Comparison of ENCODE assay signal across 17 cellular contexts in the genomic region with DNA sequence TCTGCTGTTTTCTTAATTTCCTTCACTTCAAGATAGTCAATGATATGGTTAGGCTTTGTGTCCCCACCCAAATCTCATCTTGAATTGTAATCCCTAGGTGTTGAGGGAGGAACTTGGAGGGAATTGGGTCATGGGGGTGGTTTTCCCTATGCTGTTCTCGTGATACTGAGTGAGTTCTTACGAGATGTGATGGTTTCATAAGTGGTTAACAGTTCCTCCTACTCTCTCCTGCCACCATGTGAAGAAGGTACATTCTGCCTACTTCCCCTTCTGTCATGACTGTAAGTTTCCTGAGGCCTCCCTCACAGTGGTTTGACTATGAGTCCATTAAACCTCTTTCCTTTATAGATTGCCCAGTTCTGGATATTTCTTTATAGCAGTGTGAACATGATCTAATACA.
A peak's percentile ranks its signal among the peaks of the same experiment; 100 is the strongest.
DNase-seq lines count a peak whose midpoint lies in the region; ATAC-seq and TF ChIP-seq lines count a peak whose summit lies in the region.
"Had no signal": no experiment of that assay in that cellular context is flagged by ENCODE, and none has a peak within 500 bp of the region (broad histone marks: within the 10 kb centered on the region; RNA-seq: fewer than 3 reads in every experiment).

No MANE protein-coding gene starts in this region.

- peak; percentile 54 for ATAC-seq in HG02938 (IDR thresholded peaks at IDR 0.05; ENCODE audit: unreplicated experiment)

- no peak for TF ChIP-seq CTCF in SU-DHL-6 (IDR thresholded peaks at IDR 0.05; ENCODE audit: insufficient read depth, low read length, poor library complexity, severe bottlenecking)
- no peak for TF ChIP-seq CTCF in neutrophil (IDR thresholded peaks at IDR 0.05)

- H3K27me3 Mint-ChIP-seq in T-helper 1 cell treated with Interleukin-12 subunit alpha and Interleukin-12 subunit beta and Interleukin-4 antibody, amounts not matched to agents 30 μg/mL and 1 μg/mL, for 36 hours (ENCODE audit: low read depth), result no peaks in the 10 kb centered on the region

- DNase-seq in T-helper 1 cell (no peak), NCI-H510A treated with DMSO at 0.1 percent for 48 hours (lab: John Stamatoyannopoulos, UW) (no peak), NCI-H2196 treated with DMSO at 0.1 percent for 48 hours (lab: John Stamatoyannopoulos, UW; ENCODE audit: unreplicated experiment) (no peak)
- DNase-seq in activated effector memory CD4-positive, alpha-beta T cell treated with Interleukin-2 at 50 U/mL for 16 hours, result no peak
- DNase-seq: activated T-cell treated with anti-CD3 and anti-CD28 coated beads for 4 hours, brain microvascular endothelial cell, foreskin fibroblast, NCI-H2081 treated with DMSO at 0.1 percent for 48 hours, sigmoid colon, testis had no signal

- H3K27ac ChIP-seq in SU-DHL-6 (ENCODE audit: low read depth, low read length) (no peak overlapping the region), neutrophil (peak overlapping the region; percentile 82)
- H3K27ac ChIP-seq: brain microvascular endothelial cell, KMS-11, neural progenitor cell, sigmoid colon, testis had no signal

- H3K9me3 Mint-ChIP-seq in T-helper 1 cell treated with Interleukin-12 subunit alpha and Interleukin-12 subunit beta and Interleukin-4 antibody, amounts not matched to agents 30 μg/mL and 1 μg/mL, for 36 hours, result peaks cover 36% of the 10 kb centered on the region

- no peak overlapping the region for H3K9ac ChIP-seq in SU-DHL-6 (ENCODE audit: low read length)
- H3K9ac ChIP-seq: KMS-11, neural progenitor cell had no signal

- peaks cover 29% of the 10 kb centered on the region for H3K36me3 Mint-ChIP-seq in T-helper 1 cell treated with Interleukin-12 subunit alpha and Interleukin-12 subunit beta and Interleukin-4 antibody, amounts not matched to agents 30 μg/mL and 1 μg/mL, for 36 hours (ENCODE audit: low read depth)
- H3K36me3 Mint-ChIP-seq: neural progenitor cell had no signal

- H3K79me2 ChIP-seq in SU-DHL-6 (ENCODE audit: insufficient read depth, low read length), result no peaks in the 10 kb centered on the region

- H2AFZ ChIP-seq in SU-DHL-6 (ENCODE audit: low read depth, low read length, severe bottlenecking), result peak overlapping the region; percentile 45
- H2AFZ ChIP-seq: neural progenitor cell had no signal

- H3K4me1 Mint-ChIP-seq in T-helper 1 cell treated with Interleukin-12 subunit alpha and Interleukin-12 subunit beta and Interleukin-4 antibody, amounts not matched to agents 30 μg/mL and 1 μg/mL, for 36 hours (ENCODE audit: low read depth), result peaks cover 8% of the 10 kb centered on the region

- no peaks in the 10 kb centered on the region for H4K20me1 ChIP-seq in SU-DHL-6 (ENCODE audit: low read depth, low read length)

- H3K4me1 ChIP-seq in neutrophil (ENCODE audit: control insufficient read depth in 1 of 2, insufficient read depth in 1 of 2, low read depth in 1 of 2, low read length in 1 of 2), result peaks cover 8 to 9% of the 10 kb centered on the region in 2 experiments
- H3K4me1 ChIP-seq: neural progenitor cell, sigmoid colon, testis had no signal

- no peaks in the 10 kb centered on the region for H3F3A ChIP-seq in SU-DHL-6 (ENCODE audit: insufficient read depth)

- H3K27ac Mint-ChIP-seq in T-helper 1 cell treated with Interleukin-12 subunit alpha and Interleukin-12 subunit beta and Interleukin-4 antibody, amounts not matched to agents 30 μg/mL and 1 μg/mL, for 36 hours, result peak overlapping the region; percentile 21
- H3K27ac Mint-ChIP-seq: neural progenitor cell had no signal

- H3K4me3 ChIP-seq in SU-DHL-6 (ENCODE audit: insufficient read depth, low read length, poor library complexity, severe bottlenecking), result no peak overlapping the region
- no peak overlapping the region for H3K4me3 ChIP-seq in neutrophil (ENCODE audit: low read depth in 1 of 2, low read length in 1 of 2)
- H3K4me3 ChIP-seq: lung, neural progenitor cell, sigmoid colon, testis had no signal

- H3K4me3 Mint-ChIP-seq in T-helper 1 cell treated with Interleukin-12 subunit alpha and Interleukin-12 subunit beta and Interleukin-4 antibody, amounts not matched to agents 30 μg/mL and 1 μg/mL, for 36 hours, result no peak overlapping the region
- H3K4me3 Mint-ChIP-seq: neural progenitor cell had no signal

- H3K27me3 ChIP-seq in SU-DHL-6 (ENCODE audit: low read length) (no peaks in the 10 kb centered on the region), neutrophil (no peaks in the 10 kb centered on the region)
- H3K27me3 ChIP-seq: brain microvascular endothelial cell, neural progenitor cell, sigmoid colon, testis had no signal

- H3K4me2 ChIP-seq in SU-DHL-6 (ENCODE audit: low read depth, low read length, poor library complexity, severe bottlenecking), result no peak overlapping the region
- H3K4me2 ChIP-seq: KMS-11, neural progenitor cell had no signal

- no peaks in the 10 kb centered on the region for H3K9me2 ChIP-seq in SU-DHL-6 (replicated peaks; ENCODE audit: insufficient read depth, low read length)

- H3K9me3 ChIP-seq in SU-DHL-6 (ENCODE audit: insufficient read depth, low read length), result no peaks in the 10 kb centered on the region
- peaks cover 9% of the 10 kb centered on the region for H3K9me3 ChIP-seq in neutrophil
- H3K9me3 ChIP-seq: sigmoid colon, testis had no signal

- H3K36me3 ChIP-seq in SU-DHL-6 (ENCODE audit: low read length) (0 out of 2 replicates have a peak, but pooled peaks cover 4% of the 10 kb centered on the region), neutrophil (no peaks in the 10 kb centered on the region)
- H3K36me3 ChIP-seq: brain microvascular endothelial cell, neural progenitor cell, sigmoid colon had no signal
